Comparison of ENCODE assay signal across 1 cellular context in the genomic region with DNA sequence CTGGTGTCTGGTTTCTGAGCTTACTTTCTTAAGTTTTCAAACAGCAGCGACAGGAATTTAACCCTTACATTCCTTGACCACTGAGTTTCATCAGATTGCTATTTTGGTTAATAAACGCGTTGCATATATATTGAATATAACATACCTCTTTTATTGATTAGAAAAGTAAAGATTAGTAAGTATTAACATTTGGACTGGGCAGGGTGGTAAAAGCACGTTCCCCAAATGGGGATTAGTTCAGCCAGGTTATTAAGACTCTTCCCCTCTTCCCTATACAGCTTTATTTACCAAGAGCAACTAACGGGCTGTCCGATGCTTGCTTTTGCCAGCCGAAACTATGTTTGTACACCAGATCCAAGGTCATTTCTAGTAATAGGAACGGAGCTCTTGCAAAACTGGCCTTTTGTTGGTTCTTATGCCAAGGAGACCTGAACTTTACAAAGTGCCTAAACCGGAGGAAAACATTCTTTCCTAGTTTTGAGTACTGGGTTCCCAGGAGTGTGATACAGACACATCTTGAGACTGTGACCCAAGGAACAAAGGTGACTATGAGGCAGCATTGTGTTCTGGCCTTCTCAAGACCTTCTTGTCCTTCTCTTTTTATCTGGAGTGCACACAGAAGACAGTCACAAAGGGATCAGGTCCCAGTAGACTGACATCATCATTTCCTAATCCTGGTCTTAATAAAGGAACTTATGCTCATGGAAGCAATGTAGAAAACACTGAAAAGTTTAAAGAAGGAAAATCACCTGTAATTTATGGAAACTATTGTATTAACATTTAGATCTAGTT.
TF ChIP-seq lines count a peak whose summit lies in the region.

No MANE protein-coding gene starts in this region.

TF ChIP-seq in K562, 482 proteins besides CTCF, POLR2A, EP300 and RAD21 (continued from another document and continues in another):
- TF ChIP-seq, protein P1, sequence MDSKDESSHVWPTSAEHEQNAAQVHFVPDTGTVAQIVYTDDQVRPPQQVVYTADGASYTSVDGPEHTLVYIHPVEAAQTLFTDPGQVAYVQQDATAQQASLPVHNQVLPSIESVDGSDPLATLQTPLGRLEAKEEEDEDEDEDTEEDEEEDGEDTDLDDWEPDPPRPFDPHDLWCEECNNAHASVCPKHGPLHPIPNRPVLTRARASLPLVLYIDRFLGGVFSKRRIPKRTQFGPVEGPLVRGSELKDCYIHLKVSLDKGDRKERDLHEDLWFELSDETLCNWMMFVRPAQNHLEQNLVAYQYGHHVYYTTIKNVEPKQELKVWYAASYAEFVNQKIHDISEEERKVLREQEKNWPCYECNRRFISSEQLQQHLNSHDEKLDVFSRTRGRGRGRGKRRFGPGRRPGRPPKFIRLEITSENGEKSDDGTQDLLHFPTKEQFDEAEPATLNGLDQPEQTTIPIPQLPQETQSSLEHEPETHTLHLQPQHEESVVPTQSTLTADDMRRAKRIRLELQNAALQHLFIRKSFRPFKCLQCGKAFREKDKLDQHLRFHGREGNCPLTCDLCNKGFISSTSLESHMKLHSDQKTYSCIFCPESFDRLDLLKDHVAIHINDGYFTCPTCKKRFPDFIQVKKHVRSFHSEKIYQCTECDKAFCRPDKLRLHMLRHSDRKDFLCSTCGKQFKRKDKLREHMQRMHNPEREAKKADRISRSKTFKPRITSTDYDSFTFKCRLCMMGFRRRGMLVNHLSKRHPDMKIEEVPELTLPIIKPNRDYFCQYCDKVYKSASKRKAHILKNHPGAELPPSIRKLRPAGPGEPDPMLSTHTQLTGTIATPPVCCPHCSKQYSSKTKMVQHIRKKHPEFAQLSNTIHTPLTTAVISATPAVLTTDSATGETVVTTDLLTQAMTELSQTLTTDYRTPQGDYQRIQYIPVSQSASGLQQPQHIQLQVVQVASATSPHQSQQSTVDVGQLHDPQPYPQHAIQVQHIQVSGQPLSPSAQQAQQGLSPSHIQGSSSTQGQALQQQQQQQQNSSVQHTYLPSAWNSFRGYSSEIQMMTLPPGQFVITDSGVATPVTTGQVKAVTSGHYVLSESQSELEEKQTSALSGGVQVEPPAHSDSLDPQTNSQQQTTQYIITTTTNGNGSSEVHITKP (IDR thresholded peaks at IDR 0.05; ENCODE audit: partially characterized antibody), result no peak
- TF ChIP-seq PYGO2 (tag; IDR thresholded peaks at IDR 0.05), result no peak
- TF ChIP-seq ZNF445 (CRISPR knock-in tag; IDR thresholded peaks at IDR 0.05; ENCODE audit: low read depth), result no peak
- TF ChIP-seq CBX3 (IDR thresholded peaks at IDR 0.05; ENCODE audit: borderline replicate concordance in 1 of 2, low read length in 2 of 2), result no peak
- TF ChIP-seq KDM4B (IDR thresholded peaks at IDR 0.05; ENCODE audit: borderline replicate concordance in 2 of 2, low read depth in 1 of 2), result no peak
- no peak for TF ChIP-seq RUNX1 (IDR thresholded peaks at IDR 0.05; ENCODE audit: low read depth)
- TF ChIP-seq, protein P2, sequence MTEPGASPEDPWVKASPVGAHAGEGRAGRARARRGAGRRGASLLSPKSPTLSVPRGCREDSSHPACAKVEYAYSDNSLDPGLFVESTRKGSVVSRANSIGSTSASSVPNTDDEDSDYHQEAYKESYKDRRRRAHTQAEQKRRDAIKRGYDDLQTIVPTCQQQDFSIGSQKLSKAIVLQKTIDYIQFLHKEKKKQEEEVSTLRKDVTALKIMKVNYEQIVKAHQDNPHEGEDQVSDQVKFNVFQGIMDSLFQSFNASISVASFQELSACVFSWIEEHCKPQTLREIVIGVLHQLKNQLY (CRISPR knock-in tag; conservative IDR thresholded peaks at IDR 0.05), result no peak
- TF ChIP-seq, protein P3, sequence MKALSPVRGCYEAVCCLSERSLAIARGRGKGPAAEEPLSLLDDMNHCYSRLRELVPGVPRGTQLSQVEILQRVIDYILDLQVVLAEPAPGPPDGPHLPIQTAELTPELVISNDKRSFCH (CRISPR knock-in tag; IDR thresholded peaks at IDR 0.05), result no peak
- TF ChIP-seq, protein P3 (tag; IDR thresholded peaks at IDR 0.05), result no peak
- TF ChIP-seq, protein P4, sequence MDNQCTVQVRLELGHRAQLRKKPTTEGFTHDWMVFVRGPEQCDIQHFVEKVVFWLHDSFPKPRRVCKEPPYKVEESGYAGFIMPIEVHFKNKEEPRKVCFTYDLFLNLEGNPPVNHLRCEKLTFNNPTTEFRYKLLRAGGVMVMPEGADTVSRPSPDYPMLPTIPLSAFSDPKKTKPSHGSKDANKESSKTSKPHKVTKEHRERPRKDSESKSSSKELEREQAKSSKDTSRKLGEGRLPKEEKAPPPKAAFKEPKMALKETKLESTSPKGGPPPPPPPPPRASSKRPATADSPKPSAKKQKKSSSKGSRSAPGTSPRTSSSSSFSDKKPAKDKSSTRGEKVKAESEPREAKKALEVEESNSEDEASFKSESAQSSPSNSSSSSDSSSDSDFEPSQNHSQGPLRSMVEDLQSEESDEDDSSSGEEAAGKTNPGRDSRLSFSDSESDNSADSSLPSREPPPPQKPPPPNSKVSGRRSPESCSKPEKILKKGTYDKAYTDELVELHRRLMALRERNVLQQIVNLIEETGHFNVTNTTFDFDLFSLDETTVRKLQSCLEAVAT (IDR thresholded peaks at IDR 0.05), result 0 out of 4 replicates have a peak, but pooled peaks of 1 of the 2 experiments have one; percentile 21
- TF ChIP-seq EWSR1 (IDR thresholded peaks at IDR 0.05; ENCODE audit: borderline replicate concordance, low read depth, partially characterized antibody), result no peak
- no peak for TF ChIP-seq BRD9 (IDR thresholded peaks at IDR 0.05; ENCODE audit: low read depth, partially characterized antibody)
- no peak for TF ChIP-seq NR1H2 (CRISPR knock-in tag; IDR thresholded peaks at IDR 0.05)
- TF ChIP-seq ZNF165 (CRISPR knock-in tag; IDR thresholded peaks at IDR 0.05; ENCODE audit: borderline replicate concordance), result no peak
- TF ChIP-seq YBX1 (IDR thresholded peaks at IDR 0.05), result no peak
- TF ChIP-seq RBM25 (IDR thresholded peaks at IDR 0.05; ENCODE audit: low read depth, low read length, severe bottlenecking), result no peak
- TF ChIP-seq, protein P5, sequence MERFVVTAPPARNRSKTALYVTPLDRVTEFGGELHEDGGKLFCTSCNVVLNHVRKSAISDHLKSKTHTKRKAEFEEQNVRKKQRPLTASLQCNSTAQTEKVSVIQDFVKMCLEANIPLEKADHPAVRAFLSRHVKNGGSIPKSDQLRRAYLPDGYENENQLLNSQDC (CRISPR knock-in tag; IDR thresholded peaks at IDR 0.05), result no peak
- no peak for TF ChIP-seq GTF2E2 (tag; IDR thresholded peaks at IDR 0.05)
- TF ChIP-seq, protein P6, sequence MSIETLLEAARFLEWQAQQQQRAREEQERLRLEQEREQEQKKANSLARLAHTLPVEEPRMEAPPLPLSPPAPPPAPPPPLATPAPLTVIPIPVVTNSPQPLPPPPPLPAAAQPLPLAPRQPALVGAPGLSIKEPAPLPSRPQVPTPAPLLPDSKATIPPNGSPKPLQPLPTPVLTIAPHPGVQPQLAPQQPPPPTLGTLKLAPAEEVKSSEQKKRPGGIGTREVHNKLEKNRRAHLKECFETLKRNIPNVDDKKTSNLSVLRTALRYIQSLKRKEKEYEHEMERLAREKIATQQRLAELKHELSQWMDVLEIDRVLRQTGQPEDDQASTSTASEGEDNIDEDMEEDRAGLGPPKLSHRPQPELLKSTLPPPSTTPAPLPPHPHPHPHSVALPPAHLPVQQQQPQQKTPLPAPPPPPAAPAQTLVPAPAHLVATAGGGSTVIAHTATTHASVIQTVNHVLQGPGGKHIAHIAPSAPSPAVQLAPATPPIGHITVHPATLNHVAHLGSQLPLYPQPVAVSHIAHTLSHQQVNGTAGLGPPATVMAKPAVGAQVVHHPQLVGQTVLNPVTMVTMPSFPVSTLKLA (conservative IDR thresholded peaks at IDR 0.05), result 0 out of 4 replicates have a peak, but pooled peaks of 1 of the 2 experiments have one; percentile 14
- TF ChIP-seq, protein P7, sequence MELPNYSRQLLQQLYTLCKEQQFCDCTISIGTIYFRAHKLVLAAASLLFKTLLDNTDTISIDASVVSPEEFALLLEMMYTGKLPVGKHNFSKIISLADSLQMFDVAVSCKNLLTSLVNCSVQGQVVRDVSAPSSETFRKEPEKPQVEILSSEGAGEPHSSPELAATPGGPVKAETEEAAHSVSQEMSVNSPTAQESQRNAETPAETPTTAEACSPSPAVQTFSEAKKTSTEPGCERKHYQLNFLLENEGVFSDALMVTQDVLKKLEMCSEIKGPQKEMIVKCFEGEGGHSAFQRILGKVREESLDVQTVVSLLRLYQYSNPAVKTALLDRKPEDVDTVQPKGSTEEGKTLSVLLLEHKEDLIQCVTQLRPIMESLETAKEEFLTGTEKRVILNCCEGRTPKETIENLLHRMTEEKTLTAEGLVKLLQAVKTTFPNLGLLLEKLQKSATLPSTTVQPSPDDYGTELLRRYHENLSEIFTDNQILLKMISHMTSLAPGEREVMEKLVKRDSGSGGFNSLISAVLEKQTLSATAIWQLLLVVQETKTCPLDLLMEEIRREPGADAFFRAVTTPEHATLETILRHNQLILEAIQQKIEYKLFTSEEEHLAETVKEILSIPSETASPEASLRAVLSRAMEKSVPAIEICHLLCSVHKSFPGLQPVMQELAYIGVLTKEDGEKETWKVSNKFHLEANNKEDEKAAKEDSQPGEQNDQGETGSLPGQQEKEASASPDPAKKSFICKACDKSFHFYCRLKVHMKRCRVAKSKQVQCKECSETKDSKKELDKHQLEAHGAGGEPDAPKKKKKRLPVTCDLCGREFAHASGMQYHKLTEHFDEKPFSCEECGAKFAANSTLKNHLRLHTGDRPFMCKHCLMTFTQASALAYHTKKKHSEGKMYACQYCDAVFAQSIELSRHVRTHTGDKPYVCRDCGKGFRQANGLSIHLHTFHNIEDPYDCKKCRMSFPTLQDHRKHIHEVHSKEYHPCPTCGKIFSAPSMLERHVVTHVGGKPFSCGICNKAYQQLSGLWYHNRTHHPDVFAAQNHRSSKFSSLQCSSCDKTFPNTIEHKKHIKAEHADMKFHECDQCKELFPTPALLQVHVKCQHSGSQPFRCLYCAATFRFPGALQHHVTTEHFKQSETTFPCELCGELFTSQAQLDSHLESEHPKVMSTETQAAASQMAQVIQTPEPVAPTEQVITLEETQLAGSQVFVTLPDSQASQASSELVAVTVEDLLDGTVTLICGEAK (IDR thresholded peaks at IDR 0.05), result peak; percentile 19; the same call in 1 of the 2 replicates
- TF ChIP-seq, protein P7 (CRISPR knock-in tag; IDR thresholded peaks at IDR 0.05), result no peak
- 0 out of 4 replicates have a peak, but pooled peaks of 1 of the 2 experiments have one; percentile 19 for TF ChIP-seq HDAC1 (IDR thresholded peaks at IDR 0.05)
- TF ChIP-seq, protein P8, sequence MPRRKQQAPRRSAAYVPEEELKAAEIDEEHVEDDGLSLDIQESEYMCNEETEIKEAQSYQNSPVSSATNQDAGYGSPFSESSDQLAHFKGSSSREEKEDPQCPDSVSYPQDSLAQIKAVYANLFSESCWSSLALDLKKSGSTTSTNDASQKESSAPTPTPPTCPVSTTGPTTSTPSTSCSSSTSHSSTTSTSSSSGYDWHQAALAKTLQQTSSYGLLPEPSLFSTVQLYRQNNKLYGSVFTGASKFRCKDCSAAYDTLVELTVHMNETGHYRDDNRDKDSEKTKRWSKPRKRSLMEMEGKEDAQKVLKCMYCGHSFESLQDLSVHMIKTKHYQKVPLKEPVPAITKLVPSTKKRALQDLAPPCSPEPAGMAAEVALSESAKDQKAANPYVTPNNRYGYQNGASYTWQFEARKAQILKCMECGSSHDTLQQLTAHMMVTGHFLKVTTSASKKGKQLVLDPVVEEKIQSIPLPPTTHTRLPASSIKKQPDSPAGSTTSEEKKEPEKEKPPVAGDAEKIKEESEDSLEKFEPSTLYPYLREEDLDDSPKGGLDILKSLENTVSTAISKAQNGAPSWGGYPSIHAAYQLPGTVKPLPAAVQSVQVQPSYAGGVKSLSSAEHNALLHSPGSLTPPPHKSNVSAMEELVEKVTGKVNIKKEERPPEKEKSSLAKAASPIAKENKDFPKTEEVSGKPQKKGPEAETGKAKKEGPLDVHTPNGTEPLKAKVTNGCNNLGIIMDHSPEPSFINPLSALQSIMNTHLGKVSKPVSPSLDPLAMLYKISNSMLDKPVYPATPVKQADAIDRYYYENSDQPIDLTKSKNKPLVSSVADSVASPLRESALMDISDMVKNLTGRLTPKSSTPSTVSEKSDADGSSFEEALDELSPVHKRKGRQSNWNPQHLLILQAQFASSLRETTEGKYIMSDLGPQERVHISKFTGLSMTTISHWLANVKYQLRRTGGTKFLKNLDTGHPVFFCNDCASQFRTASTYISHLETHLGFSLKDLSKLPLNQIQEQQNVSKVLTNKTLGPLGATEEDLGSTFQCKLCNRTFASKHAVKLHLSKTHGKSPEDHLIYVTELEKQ (CRISPR knock-in tag; IDR thresholded peaks at IDR 0.05), result no peak
- TF ChIP-seq, protein P9, sequence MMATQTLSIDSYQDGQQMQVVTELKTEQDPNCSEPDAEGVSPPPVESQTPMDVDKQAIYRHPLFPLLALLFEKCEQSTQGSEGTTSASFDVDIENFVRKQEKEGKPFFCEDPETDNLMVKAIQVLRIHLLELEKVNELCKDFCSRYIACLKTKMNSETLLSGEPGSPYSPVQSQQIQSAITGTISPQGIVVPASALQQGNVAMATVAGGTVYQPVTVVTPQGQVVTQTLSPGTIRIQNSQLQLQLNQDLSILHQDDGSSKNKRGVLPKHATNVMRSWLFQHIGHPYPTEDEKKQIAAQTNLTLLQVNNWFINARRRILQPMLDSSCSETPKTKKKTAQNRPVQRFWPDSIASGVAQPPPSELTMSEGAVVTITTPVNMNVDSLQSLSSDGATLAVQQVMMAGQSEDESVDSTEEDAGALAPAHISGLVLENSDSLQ (IDR thresholded peaks at IDR 0.05), result 0 out of 2 replicates have a peak, but pooled peaks have one; percentile 9
- TF ChIP-seq KDM1A (IDR thresholded peaks at IDR 0.05), result no peak
- TF ChIP-seq HEY1 (CRISPR knock-in tag; IDR thresholded peaks at IDR 0.05; ENCODE audit: borderline replicate concordance), result no peak
- TF ChIP-seq NCOR1 (IDR thresholded peaks at IDR 0.05), result no peak
- no peak for TF ChIP-seq CEBPG (CRISPR knock-in tag; IDR thresholded peaks at IDR 0.05)
- TF ChIP-seq CEBPG (tag; conservative IDR thresholded peaks at IDR 0.05 in 1 of 2, IDR thresholded peaks at IDR 0.05 in 1 of 2), result no peak
- TF ChIP-seq ATF7 (IDR thresholded peaks at IDR 0.05), result peak; percentile 34; the same call in 1 of the 2 replicates
